In the genomic region with DNA sequence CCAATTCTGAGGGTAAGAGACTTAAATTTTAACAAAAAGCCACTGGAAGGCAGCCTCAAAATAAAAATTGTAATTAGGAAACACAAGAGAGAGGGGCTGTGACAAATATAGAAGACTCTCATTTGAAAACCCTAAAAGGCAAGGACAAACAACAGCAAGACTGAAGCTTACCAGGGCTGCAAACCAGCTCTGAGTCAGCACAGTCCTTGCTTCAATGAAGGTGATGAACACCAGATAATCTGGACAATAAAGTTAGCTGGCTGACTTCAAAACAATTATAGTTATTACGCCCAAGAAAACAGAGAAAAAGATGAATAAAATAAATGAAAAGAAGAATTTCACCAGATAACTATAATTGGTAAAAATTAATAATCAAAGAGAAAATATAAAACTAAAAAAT, we compare ENCODE assay signal across 27 cellular contexts.
"Had no signal": no experiment of that assay in that cellular context is flagged by ENCODE, and none has a peak within 500 bp of the region (broad histone marks: within the 10 kb centered on the region; RNA-seq: fewer than 3 reads in every experiment).

No MANE protein-coding gene starts in this region.

- H3K4me2 ChIP-seq: smooth muscle cell had no signal

- H3K4me1 ChIP-seq: pancreas, prostate gland, right lobe of liver, spleen, thyroid gland, tibial nerve, upper lobe of left lung, uterus had no signal

- ATAC-seq: naive thymus-derived CD4-positive, alpha-beta T cell; natural killer cell; pancreas; right cardiac atrium; right lobe of liver; stimulated activated memory B cell treated with anti-CD40 and anti-IgM and Interleukin-4, amounts not matched to agents 10 μg/mL and 1 μg/mL and 100 μg/mL, for 72 hours; stimulated activated naive CD8-positive, alpha-beta T cell treated with anti-CD3 and anti-CD28 coated beads, Interleukin-15, amount 100 ng/mL, for 72 hours; stimulated activated naive CD8-positive, alpha-beta T cell treated with anti-CD3 and anti-CD28 coated beads, Interleukin-15, Interleukin-2, amounts not matched to agents 100 U/mL and 50 U/mL, for 24 hours had no signal

- DNase-seq: naive thymus-derived CD4-positive, alpha-beta T cell; natural killer cell; nucleus accumbens; pancreas; right cardiac atrium; right lobe of liver; spleen; stimulated activated CD4-positive, alpha-beta T cell treated with anti-CD3 and anti-CD28 coated beads, Interleukin-12 subunit alpha, Interleukin-12 subunit beta, amount 100 ng/mL, for 4 hours; stimulated activated CD4-positive, alpha-beta T cell treated with anti-CD3 and anti-CD28 coated beads, Interleukin-1b, Interleukin-23, amount 100 ng/mL, for 48 hours; stimulated activated CD4-positive, alpha-beta T cell treated with anti-CD3 and anti-CD28 coated beads, Interleukin-4, amount 100 ng/mL, for 1 hour; stimulated activated CD4-positive, alpha-beta T cell treated with anti-CD3 and anti-CD28 coated beads, Interleukin-4, amount 100 ng/mL, for 4 hours; stimulated activated CD8-positive, alpha-beta memory T cell treated with anti-CD3 and anti-CD28 coated beads, Interleukin-4, amount 100 ng/mL, for 48 hours; stimulated activated naive CD4-positive, alpha-beta T cell; stimulated activated naive CD8-positive, alpha-beta T cell treated with anti-CD3 and anti-CD28 coated beads, Interleukin-15, amount 100 ng/mL, for 72 hours; stimulated activated naive CD8-positive, alpha-beta T cell treated with anti-CD3 and anti-CD28 coated beads, Interleukin-15, Interleukin-2, amounts not matched to agents 100 U/mL and 50 U/mL, for 24 hours; thyroid gland; trophoblast cell; upper lobe of left lung; uterus had no signal

- H3K4me3 ChIP-seq: pancreas, prostate gland, right lobe of liver, skin epidermis, smooth muscle cell, spleen, thoracic aorta, thyroid gland, tibial nerve, upper lobe of left lung, uterus had no signal

- FAIRE-seq: pancreas had no signal

- H3K36me3 Mint-ChIP-seq: naive thymus-derived CD4-positive, alpha-beta T cell; natural killer cell; stimulated activated memory B cell treated with anti-CD40 and anti-IgM and Interleukin-4, amounts not matched to agents 10 μg/mL and 1 μg/mL and 100 μg/mL, for 72 hours had no signal

- H3K9me3 Mint-ChIP-seq: natural killer cell; stimulated activated naive CD8-positive, alpha-beta T cell treated with anti-CD3 and anti-CD28 coated beads, Interleukin-15, amount 100 ng/mL, for 72 hours had no signal

- H3K36me3 ChIP-seq: neutrophil, pancreas, prostate gland, right lobe of liver, spleen, thoracic aorta, thyroid gland, tibial nerve, upper lobe of left lung, uterus had no signal

- H3K4me3 Mint-ChIP-seq: naive thymus-derived CD4-positive, alpha-beta T cell; natural killer cell; nephron; stimulated activated memory B cell treated with anti-CD40 and anti-IgM and Interleukin-4, amounts not matched to agents 10 μg/mL and 1 μg/mL and 100 μg/mL, for 72 hours; stimulated activated naive CD8-positive, alpha-beta T cell treated with anti-CD3 and anti-CD28 coated beads, Interleukin-15, amount 100 ng/mL, for 72 hours had no signal

- H3K4me1 Mint-ChIP-seq: naive thymus-derived CD4-positive, alpha-beta T cell; natural killer cell; nephron; stimulated activated naive CD8-positive, alpha-beta T cell treated with anti-CD3 and anti-CD28 coated beads, Interleukin-15, amount 100 ng/mL, for 72 hours had no signal

- H3K9me3 ChIP-seq: neutrophil, pancreas, prostate gland, right lobe of liver, thoracic aorta, thyroid gland, tibial nerve, upper lobe of left lung, uterus had no signal

- H3K27me3 ChIP-seq: neutrophil, pancreas, right lobe of liver, spleen, thyroid gland, tibial nerve, upper lobe of left lung, uterus had no signal

- H3K27ac Mint-ChIP-seq: naive thymus-derived CD4-positive, alpha-beta T cell; natural killer cell; nephron; stimulated activated memory B cell treated with anti-CD40 and anti-IgM and Interleukin-4, amounts not matched to agents 10 μg/mL and 1 μg/mL and 100 μg/mL, for 72 hours; stimulated activated naive CD8-positive, alpha-beta T cell treated with anti-CD3 and anti-CD28 coated beads, Interleukin-15, amount 100 ng/mL, for 72 hours had no signal

- H3K27ac ChIP-seq: neutrophil, pancreas, prostate gland, right lobe of liver, skin epidermis, spleen, thoracic aorta, thyroid gland, tibial nerve, upper lobe of left lung, uterus had no signal
